ENCODE assay signal across 26 cellular contexts in the genomic region with DNA sequence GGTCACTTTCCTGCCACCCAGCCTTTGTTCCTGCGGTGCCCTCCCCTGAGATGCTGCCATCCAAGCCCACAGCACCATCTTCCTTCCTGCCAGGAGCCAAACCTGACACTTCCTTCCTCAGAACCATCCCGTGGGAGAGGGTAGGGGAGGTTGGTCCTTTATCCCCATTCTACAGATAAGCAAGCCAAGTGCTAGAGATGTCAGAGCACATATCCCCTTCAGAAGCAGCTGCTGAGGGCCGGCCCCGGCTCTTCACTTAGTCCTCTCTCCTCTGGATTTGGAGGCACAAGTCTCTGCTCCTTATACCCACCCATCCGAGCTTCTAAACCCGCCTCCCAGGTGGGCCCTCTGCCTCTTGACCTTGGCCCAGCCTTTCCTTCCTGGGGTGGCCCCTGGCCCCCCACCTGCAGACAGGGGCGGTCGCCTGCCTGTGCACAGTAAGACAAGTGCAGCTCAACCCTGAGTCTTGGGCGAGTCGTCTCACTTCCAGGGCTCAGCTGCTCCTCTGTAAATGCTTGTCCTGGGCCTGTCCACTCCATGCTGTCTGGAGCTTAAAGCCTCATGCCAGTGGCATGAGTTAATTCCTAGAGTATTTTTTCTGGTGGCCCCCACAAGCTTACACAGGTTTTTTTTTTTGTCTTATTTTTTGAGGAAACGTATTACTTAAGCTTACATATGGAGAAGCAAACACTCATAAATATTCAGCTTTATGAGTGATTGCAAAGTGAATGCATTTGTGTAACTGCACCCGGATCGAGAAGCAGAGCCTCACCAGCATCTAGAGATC.
"Had no signal": no experiment of that assay in that cellular context is flagged by ENCODE, and none has a peak within 500 bp of the region (broad histone marks: within the 10 kb centered on the region; RNA-seq: fewer than 3 reads in every experiment).

No MANE protein-coding gene starts in this region.

- H3K4me3 ChIP-seq: adrenal gland, ascending aorta, hepatocyte, left lung, lung, thoracic aorta, upper lobe of left lung had no signal

- H3K27me3 ChIP-seq: ascending aorta, hepatocyte, upper lobe of left lung had no signal

- H3K4me2 ChIP-seq: hepatocyte had no signal

- ATAC-seq: left lung; natural killer cell treated with Interleukin-12 subunit alpha and Interleukin-12 subunit beta and Interleukin-15 and Interleukin-18, amount 100 ng/mL, for 72 hours had no signal

- FAIRE-seq: endometrium, TTC549 had no signal

- H3K79me2 ChIP-seq: hepatocyte had no signal

- H3K4me1 Mint-ChIP-seq: immature natural killer cell had no signal

- H2AFZ ChIP-seq: hepatocyte had no signal

- H3K4me1 ChIP-seq: adrenal gland, ascending aorta, left lung, upper lobe of left lung had no signal

- H3K27ac ChIP-seq: adrenal gland, ascending aorta, hepatocyte, left lung, thoracic aorta, upper lobe of left lung had no signal

- H3K9me3 ChIP-seq: adrenal gland, ascending aorta, left lung, thoracic aorta, upper lobe of left lung had no signal

- H3K4me3 Mint-ChIP-seq: activated naive CD8-positive, alpha-beta T cell; dendritic cell treated with granulocyte-macrophage colony-stimulating factor and Interleukin-4, amounts not matched to agents 40 ng/mL and 50 ng/mL, for 4 days; immature natural killer cell; natural killer cell treated with Interleukin-12 subunit alpha and Interleukin-12 subunit beta and Interleukin-15 and Interleukin-18, amount 100 ng/mL, for 72 hours had no signal

- H3K27ac Mint-ChIP-seq: activated naive CD8-positive, alpha-beta T cell; dendritic cell treated with granulocyte-macrophage colony-stimulating factor and Interleukin-4, amounts not matched to agents 40 ng/mL and 50 ng/mL, for 4 days; immature natural killer cell; natural killer cell treated with Interleukin-12 subunit alpha and Interleukin-12 subunit beta and Interleukin-15 and Interleukin-18, amount 100 ng/mL, for 72 hours had no signal

- H3K36me3 Mint-ChIP-seq: activated naive CD8-positive, alpha-beta T cell; immature natural killer cell; natural killer cell treated with Interleukin-12 subunit alpha and Interleukin-12 subunit beta and Interleukin-15 and Interleukin-18, amount 100 ng/mL, for 72 hours had no signal

- H3K9me3 Mint-ChIP-seq: dendritic cell treated with granulocyte-macrophage colony-stimulating factor and Interleukin-4, amounts not matched to agents 40 ng/mL and 50 ng/mL, for 4 days; immature natural killer cell; natural killer cell treated with Interleukin-12 subunit alpha and Interleukin-12 subunit beta and Interleukin-15 and Interleukin-18, amount 100 ng/mL, for 72 hours had no signal

- DNase-seq: activated CD4-positive, alpha-beta T cell treated with anti-CD3 and anti-CD28 coated beads for 1 hour; activated CD4-positive, alpha-beta T cell treated with anti-CD3 and anti-CD28 coated beads, Interleukin-2, amount 50 U/mL, for 1 hour; activated naive CD4-positive, alpha-beta T cell; activated T-cell treated with anti-CD3 and anti-CD28 coated beads, Interleukin-2, amount 50 U/mL, for 1 hour; adrenal gland; effector CD4-positive, alpha-beta T cell; foreskin melanocyte; immature natural killer cell; kidney glomerular epithelial cell; midbrain; occipital lobe; retina; stimulated activated CD4-positive, alpha-beta T cell treated with anti-CD3 and anti-CD28 coated beads, Interleukin-4, amount 100 ng/mL, for 24 hours; stimulated activated naive CD4-positive, alpha-beta T cell treated with Interleukin-2 at 50 U/mL for 16 hours; T-helper 1 cell; upper lobe of left lung had no signal

- H3K36me3 ChIP-seq: adrenal gland, ascending aorta, left lung, thoracic aorta, upper lobe of left lung had no signal
